Comparison of ENCODE assay signal across 1 cellular context in genomic region chr22:43275545-43275981, GRCh38.
TF ChIP-seq lines count a peak whose summit lies in the region.

No MANE protein-coding gene starts in this region.

TF ChIP-seq in H1, 55 proteins besides CTCF, POLR2A, EP300 and RAD21:
- TF ChIP-seq JUND (IDR thresholded peaks at IDR 0.05; ENCODE audit: low read length), result no peak
- no peak for TF ChIP-seq HDAC2 (IDR thresholded peaks at IDR 0.05; ENCODE audit: borderline replicate concordance in 1 of 2, low read depth in 2 of 2, low read length in 2 of 2)
- TF ChIP-seq USF2 (IDR thresholded peaks at IDR 0.05; ENCODE audit: low read length), result no peak
- TF ChIP-seq SRF (IDR thresholded peaks at IDR 0.05; ENCODE audit: low read depth, low read length), result no peak
- TF ChIP-seq FOSL1 (IDR thresholded peaks at IDR 0.05; ENCODE audit: insufficient read depth, low read depth, low read length), result no peak
- no peak for TF ChIP-seq GTF2F1 (IDR thresholded peaks at IDR 0.05; ENCODE audit: borderline replicate concordance, low read depth, low read length)
- TF ChIP-seq NANOG (IDR thresholded peaks at IDR 0.05; ENCODE audit: insufficient read depth, low read depth, low read length, poor library complexity, severe bottlenecking), result no peak
- TF ChIP-seq ATF2 (IDR thresholded peaks at IDR 0.05; ENCODE audit: low read length), result no peak
- TF ChIP-seq, protein P1, sequence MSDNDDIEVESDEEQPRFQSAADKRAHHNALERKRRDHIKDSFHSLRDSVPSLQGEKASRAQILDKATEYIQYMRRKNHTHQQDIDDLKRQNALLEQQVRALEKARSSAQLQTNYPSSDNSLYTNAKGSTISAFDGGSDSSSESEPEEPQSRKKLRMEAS (IDR thresholded peaks at IDR 0.05), result 0 out of 2 replicates have a peak, but pooled peaks have one; percentile 20
- 0 out of 2 replicates have a peak, but pooled peaks have one; percentile 22 for TF ChIP-seq EGR1 (IDR thresholded peaks at IDR 0.05; ENCODE audit: borderline replicate concordance, low read depth, low read length)
- no peak for TF ChIP-seq RFX5 (IDR thresholded peaks at IDR 0.05; ENCODE audit: borderline replicate concordance, low read depth, low read length)
- TF ChIP-seq SP2 (IDR thresholded peaks at IDR 0.05; ENCODE audit: low read length), result no peak
- no peak for TF ChIP-seq GABPA (IDR thresholded peaks at IDR 0.05; ENCODE audit: borderline replicate concordance, insufficient read depth, low read length)
- TF ChIP-seq SP4 (IDR thresholded peaks at IDR 0.05; ENCODE audit: low read length), result no peak
- TF ChIP-seq ATF3 (IDR thresholded peaks at IDR 0.05; ENCODE audit: insufficient read depth, low read depth, low read length), result no peak
- no peak for TF ChIP-seq CEBPB (IDR thresholded peaks at IDR 0.05; ENCODE audit: low read depth, low read length)
- no peak for TF ChIP-seq KDM4A (IDR thresholded peaks at IDR 0.05; ENCODE audit: low read depth, low read length, severe bottlenecking)
- TF ChIP-seq NRF1 (IDR thresholded peaks at IDR 0.05; ENCODE audit: low read depth, low read length), result no peak
- TF ChIP-seq TAF7 (optimal IDR thresholded peaks at IDR 0.05; ENCODE audit: borderline replicate concordance, low read depth, low read length), result no peak
- TF ChIP-seq YY1 (IDR thresholded peaks at IDR 0.05; ENCODE audit: low read depth, low read length), result peak; percentile 46; the same call in 1 of the 2 replicates
- TF ChIP-seq CREB1 (IDR thresholded peaks at IDR 0.05), result no peak
